1 cellular context compared by ENCODE assay signal in the genomic region with DNA sequence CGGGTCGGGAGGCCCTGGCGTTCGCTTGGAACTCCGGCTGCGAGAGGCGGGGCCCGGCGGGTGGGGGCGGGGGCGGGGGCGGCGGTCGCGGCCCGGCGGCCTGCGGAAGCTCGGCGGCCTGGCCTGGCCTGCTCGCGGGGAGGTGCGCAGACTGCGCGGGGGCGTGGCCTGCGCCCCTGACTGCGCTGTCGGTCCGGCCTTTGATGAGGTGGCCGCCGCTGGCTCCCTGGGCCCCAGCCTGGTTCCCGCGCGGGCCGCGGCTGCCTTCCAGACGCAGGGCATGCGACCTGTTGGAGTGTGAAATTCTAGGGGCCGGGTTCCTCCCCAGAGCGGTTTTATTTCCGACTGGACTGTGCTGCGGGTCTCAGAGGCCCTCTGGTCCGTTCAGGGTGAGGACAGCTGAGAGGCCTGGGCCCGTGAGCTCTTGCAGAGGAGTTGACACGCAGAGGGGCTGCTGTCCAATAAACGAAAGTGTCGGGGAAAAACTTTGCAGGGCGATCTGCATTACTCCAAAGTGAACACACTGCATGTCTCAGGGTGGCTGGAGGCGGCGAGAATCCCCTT.
A peak's percentile ranks its signal among the peaks of the same experiment; 100 is the strongest.
TF ChIP-seq lines count a peak whose summit lies in the region.

No MANE protein-coding gene starts in this region.

TF ChIP-seq in HEK293, 187 proteins besides CTCF, POLR2A, EP300 and RAD21 (continued from another document):
- TF ChIP-seq, protein P1, sequence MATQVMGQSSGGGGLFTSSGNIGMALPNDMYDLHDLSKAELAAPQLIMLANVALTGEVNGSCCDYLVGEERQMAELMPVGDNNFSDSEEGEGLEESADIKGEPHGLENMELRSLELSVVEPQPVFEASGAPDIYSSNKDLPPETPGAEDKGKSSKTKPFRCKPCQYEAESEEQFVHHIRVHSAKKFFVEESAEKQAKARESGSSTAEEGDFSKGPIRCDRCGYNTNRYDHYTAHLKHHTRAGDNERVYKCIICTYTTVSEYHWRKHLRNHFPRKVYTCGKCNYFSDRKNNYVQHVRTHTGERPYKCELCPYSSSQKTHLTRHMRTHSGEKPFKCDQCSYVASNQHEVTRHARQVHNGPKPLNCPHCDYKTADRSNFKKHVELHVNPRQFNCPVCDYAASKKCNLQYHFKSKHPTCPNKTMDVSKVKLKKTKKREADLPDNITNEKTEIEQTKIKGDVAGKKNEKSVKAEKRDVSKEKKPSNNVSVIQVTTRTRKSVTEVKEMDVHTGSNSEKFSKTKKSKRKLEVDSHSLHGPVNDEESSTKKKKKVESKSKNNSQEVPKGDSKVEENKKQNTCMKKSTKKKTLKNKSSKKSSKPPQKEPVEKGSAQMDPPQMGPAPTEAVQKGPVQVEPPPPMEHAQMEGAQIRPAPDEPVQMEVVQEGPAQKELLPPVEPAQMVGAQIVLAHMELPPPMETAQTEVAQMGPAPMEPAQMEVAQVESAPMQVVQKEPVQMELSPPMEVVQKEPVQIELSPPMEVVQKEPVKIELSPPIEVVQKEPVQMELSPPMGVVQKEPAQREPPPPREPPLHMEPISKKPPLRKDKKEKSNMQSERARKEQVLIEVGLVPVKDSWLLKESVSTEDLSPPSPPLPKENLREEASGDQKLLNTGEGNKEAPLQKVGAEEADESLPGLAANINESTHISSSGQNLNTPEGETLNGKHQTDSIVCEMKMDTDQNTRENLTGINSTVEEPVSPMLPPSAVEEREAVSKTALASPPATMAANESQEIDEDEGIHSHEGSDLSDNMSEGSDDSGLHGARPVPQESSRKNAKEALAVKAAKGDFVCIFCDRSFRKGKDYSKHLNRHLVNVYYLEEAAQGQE (tag by site-specific recombination; IDR thresholded peaks at IDR 0.05), result peak; percentile 81
- 0 out of 2 replicates have a peak, but pooled peaks have one; percentile 3 for TF ChIP-seq ZFP69B (tag by site-specific recombination; IDR thresholded peaks at IDR 0.05)
- peak; percentile 46 for TF ChIP-seq ZXDB (tag by site-specific recombination; IDR thresholded peaks at IDR 0.05)
- TF ChIP-seq, protein P2, sequence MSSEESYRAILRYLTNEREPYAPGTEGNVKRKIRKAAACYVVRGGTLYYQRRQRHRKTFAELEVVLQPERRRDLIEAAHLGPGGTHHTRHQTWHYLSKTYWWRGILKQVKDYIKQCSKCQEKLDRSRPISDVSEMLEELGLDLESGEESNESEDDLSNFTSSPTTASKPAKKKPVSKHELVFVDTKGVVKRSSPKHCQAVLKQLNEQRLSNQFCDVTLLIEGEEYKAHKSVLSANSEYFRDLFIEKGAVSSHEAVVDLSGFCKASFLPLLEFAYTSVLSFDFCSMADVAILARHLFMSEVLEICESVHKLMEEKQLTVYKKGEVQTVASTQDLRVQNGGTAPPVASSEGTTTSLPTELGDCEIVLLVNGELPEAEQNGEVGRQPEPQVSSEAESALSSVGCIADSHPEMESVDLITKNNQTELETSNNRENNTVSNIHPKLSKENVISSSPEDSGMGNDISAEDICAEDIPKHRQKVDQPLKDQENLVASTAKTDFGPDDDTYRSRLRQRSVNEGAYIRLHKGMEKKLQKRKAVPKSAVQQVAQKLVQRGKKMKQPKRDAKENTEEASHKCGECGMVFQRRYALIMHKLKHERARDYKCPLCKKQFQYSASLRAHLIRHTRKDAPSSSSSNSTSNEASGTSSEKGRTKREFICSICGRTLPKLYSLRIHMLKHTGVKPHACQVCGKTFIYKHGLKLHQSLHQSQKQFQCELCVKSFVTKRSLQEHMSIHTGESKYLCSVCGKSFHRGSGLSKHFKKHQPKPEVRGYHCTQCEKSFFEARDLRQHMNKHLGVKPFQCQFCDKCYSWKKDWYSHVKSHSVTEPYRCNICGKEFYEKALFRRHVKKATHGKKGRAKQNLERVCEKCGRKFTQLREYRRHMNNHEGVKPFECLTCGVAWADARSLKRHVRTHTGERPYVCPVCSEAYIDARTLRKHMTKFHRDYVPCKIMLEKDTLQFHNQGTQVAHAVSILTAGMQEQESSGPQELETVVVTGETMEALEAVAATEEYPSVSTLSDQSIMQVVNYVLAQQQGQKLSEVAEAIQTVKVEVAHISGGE (tag by site-specific recombination; conservative IDR thresholded peaks at IDR 0.05; ENCODE audit: low read depth), result no peak
- TF ChIP-seq ZSCAN30 (tag by site-specific recombination; IDR thresholded peaks at IDR 0.05), result peak; percentile 40
- TF ChIP-seq ZNF561 (tag by site-specific recombination; IDR thresholded peaks at IDR 0.05; ENCODE audit: borderline replicate concordance), result 0 out of 2 replicates have a peak, but pooled peaks have one; percentile 23
- 0 out of 2 replicates have a peak, but pooled peaks have one; percentile 6 for TF ChIP-seq KLF10 (tag by site-specific recombination; IDR thresholded peaks at IDR 0.05)
- no peak for TF ChIP-seq ZNF521 (tag by site-specific recombination; IDR thresholded peaks at IDR 0.05)
